ENCODE assay signal across 1 cellular context in genomic region chr7:120988591-120989299, GRCh38.
TF ChIP-seq lines count a peak whose summit lies in the region.

Gene CPED1 (plus strand): TSS chr7:120988711. CDS start chr7:120989622, 911 bp downstream.

TF ChIP-seq in K562, 482 proteins besides CTCF, POLR2A, EP300 and RAD21 (continued from another document and continues in another):
- TF ChIP-seq MNT (conservative IDR thresholded peaks at IDR 0.05) (peak; percentile 92 to 96), MIER1 (IDR thresholded peaks at IDR 0.05; ENCODE audit: low read depth) (no peak), HDAC6 (IDR thresholded peaks at IDR 0.05; ENCODE audit: low read depth, low read length) (no peak), NBN (IDR thresholded peaks at IDR 0.05; ENCODE audit: low read depth) (0 out of 2 replicates have a peak, but pooled peaks have one; percentile 35), SRSF1 (IDR thresholded peaks at IDR 0.05; ENCODE audit: low read depth, low read length) (no peak), CBFB (CRISPR knock-in tag; IDR thresholded peaks at IDR 0.05) (no peak), ZNF212 (CRISPR knock-in tag; IDR thresholded peaks at IDR 0.05) (0 out of 2 replicates have a peak, but pooled peaks have one; percentile 18), NCOA1 (IDR thresholded peaks at IDR 0.05; ENCODE audit: low read depth) (0 out of 2 replicates have a peak, but pooled peaks have one; percentile 41), KLF16 (IDR thresholded peaks at IDR 0.05) (no peak), KHSRP (IDR thresholded peaks at IDR 0.05) (no peak), TARDBP (IDR thresholded peaks at IDR 0.05) (no peak; the same call in 1 of the 2 replicates), RBFOX2 (IDR thresholded peaks at IDR 0.05; ENCODE audit: low read depth, low read length) (peak; percentile 79), NCOA6 (IDR thresholded peaks at IDR 0.05) (0 out of 2 replicates have a peak, but pooled peaks have one; percentile 31), GATAD2A (IDR thresholded peaks at IDR 0.05) (no peak), MLLT1 (IDR thresholded peaks at IDR 0.05) (peak; percentile 98 to 99), KAT7 (CRISPR knock-in tag; IDR thresholded peaks at IDR 0.05; ENCODE audit: borderline replicate concordance) (0 out of 2 replicates have a peak, but pooled peaks have one; percentile 33), ETV6 (IDR thresholded peaks at IDR 0.05; ENCODE audit: borderline replicate concordance in 1 of 2, low read depth in 2 of 2, low read length in 1 of 2) (peak in 1 of 2 experiments; percentile 64; a peak in 1 of 4 replicates), ETV6 (CRISPR knock-in tag; IDR thresholded peaks at IDR 0.05; ENCODE audit: borderline replicate concordance) (no peak), CBX8 (IDR thresholded peaks at IDR 0.05; ENCODE audit: borderline replicate concordance, extremely low read depth, low read depth, low read length, poor library complexity, severe bottlenecking) (no peak), TCF7L2 (IDR thresholded peaks at IDR 0.05; ENCODE audit: low read depth, low read length) (no peak), MYC (IDR thresholded peaks at IDR 0.05; ENCODE audit: low read depth, low read length) (peak; percentile 46; the same call in 1 of the 2 replicates), MYC (CRISPR knock-in tag; IDR thresholded peaks at IDR 0.05; ENCODE audit: borderline replicate concordance, low read depth) (no peak), CCAR2 (IDR thresholded peaks at IDR 0.05; ENCODE audit: low read depth, low read length) (no peak), NFIX (CRISPR knock-in tag; IDR thresholded peaks at IDR 0.05; ENCODE audit: low read depth) (peak; percentile 16; the same call in 1 of the 2 replicates), TAF1 (IDR thresholded peaks at IDR 0.05; ENCODE audit: control insufficient read depth, extremely low read depth, insufficient read depth, low read length, severe bottlenecking) (peak; percentile 64), LEF1 (IDR thresholded peaks at IDR 0.05) (0 out of 2 replicates have a peak, but pooled peaks have one; percentile 46), MCM2 (IDR thresholded peaks at IDR 0.05; ENCODE audit: low read depth) (no peak), ZNF584 (CRISPR knock-in tag; IDR thresholded peaks at IDR 0.05; ENCODE audit: low read depth) (0 out of 2 replicates have a peak, but pooled peaks have one; percentile 47), HMGXB4 (CRISPR knock-in tag; IDR thresholded peaks at IDR 0.05) (no peak), ADNP (tag; IDR thresholded peaks at IDR 0.05) (no peak), ZNF384 (IDR thresholded peaks at IDR 0.05; ENCODE audit: low read depth, low read length) (no peak), VEZF1 (CRISPR knock-in tag; IDR thresholded peaks at IDR 0.05) (peak; percentile 43; the same call in 1 of the 2 replicates), TBL1XR1 (IDR thresholded peaks at IDR 0.05; ENCODE audit: low read length in 2 of 2) (peak in 1 of 2 experiments; percentile 60; a peak in 2 of 4 replicates), ZNF644 (tag; IDR thresholded peaks at IDR 0.05; ENCODE audit: low read depth) (no peak), ZC3H11A (IDR thresholded peaks at IDR 0.05; ENCODE audit: low read depth, low read length) (no peak), NFE2 (IDR thresholded peaks at IDR 0.05; ENCODE audit: low read depth) (0 out of 2 replicates have a peak, but pooled peaks have one; percentile 8), HES1 (IDR thresholded peaks at IDR 0.05; ENCODE audit: low read depth) (peak; percentile 48; the same call in 1 of the 2 replicates), POLR2B (IDR thresholded peaks at IDR 0.05; ENCODE audit: low read depth, partially characterized antibody) (peak; percentile 50), RBM22 (IDR thresholded peaks at IDR 0.05; ENCODE audit: low read depth, low read length, poor library complexity, severe bottlenecking) (peak; percentile 60), SMARCE1 (IDR thresholded peaks at IDR 0.05) (peak; percentile 40; the same call in 1 of the 2 replicates), HDGF (IDR thresholded peaks at IDR 0.05) (no peak; the same call in 1 of the 2 replicates), ZNF444 (CRISPR knock-in tag; IDR thresholded peaks at IDR 0.05) (no peak), ZBTB49 (CRISPR knock-in tag; IDR thresholded peaks at IDR 0.05; ENCODE audit: borderline replicate concordance) (0 out of 2 replicates have a peak, but pooled peaks have one; percentile 62)
- TF ChIP-seq, protein P1, sequence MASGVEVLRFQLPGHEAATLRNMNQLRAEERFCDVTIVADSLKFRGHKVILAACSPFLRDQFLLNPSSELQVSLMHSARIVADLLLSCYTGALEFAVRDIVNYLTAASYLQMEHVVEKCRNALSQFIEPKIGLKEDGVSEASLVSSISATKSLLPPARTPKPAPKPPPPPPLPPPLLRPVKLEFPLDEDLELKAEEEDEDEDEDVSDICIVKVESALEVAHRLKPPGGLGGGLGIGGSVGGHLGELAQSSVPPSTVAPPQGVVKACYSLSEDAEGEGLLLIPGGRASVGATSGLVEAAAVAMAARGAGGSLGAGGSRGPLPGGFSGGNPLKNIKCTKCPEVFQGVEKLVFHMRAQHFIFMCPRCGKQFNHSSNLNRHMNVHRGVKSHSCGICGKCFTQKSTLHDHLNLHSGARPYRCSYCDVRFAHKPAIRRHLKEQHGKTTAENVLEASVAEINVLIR (CRISPR knock-in tag; IDR thresholded peaks at IDR 0.05): no peak
- TF ChIP-seq, protein P2, sequence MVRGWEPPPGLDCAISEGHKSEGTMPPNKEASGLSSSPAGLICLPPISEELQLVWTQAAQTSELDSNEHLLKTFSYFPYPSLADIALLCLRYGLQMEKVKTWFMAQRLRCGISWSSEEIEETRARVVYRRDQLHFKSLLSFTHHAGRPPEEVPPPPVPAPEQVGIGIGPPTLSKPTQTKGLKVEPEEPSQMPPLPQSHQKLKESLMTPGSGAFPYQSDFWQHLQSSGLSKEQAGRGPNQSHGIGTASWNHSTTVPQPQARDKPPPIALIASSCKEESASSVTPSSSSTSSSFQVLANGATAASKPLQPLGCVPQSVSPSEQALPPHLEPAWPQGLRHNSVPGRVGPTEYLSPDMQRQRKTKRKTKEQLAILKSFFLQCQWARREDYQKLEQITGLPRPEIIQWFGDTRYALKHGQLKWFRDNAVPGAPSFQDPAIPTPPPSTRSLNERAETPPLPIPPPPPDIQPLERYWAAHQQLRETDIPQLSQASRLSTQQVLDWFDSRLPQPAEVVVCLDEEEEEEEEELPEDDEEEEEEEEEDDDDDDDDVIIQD (CRISPR knock-in tag; IDR thresholded peaks at IDR 0.05): no peak
- TF ChIP-seq, protein P3, sequence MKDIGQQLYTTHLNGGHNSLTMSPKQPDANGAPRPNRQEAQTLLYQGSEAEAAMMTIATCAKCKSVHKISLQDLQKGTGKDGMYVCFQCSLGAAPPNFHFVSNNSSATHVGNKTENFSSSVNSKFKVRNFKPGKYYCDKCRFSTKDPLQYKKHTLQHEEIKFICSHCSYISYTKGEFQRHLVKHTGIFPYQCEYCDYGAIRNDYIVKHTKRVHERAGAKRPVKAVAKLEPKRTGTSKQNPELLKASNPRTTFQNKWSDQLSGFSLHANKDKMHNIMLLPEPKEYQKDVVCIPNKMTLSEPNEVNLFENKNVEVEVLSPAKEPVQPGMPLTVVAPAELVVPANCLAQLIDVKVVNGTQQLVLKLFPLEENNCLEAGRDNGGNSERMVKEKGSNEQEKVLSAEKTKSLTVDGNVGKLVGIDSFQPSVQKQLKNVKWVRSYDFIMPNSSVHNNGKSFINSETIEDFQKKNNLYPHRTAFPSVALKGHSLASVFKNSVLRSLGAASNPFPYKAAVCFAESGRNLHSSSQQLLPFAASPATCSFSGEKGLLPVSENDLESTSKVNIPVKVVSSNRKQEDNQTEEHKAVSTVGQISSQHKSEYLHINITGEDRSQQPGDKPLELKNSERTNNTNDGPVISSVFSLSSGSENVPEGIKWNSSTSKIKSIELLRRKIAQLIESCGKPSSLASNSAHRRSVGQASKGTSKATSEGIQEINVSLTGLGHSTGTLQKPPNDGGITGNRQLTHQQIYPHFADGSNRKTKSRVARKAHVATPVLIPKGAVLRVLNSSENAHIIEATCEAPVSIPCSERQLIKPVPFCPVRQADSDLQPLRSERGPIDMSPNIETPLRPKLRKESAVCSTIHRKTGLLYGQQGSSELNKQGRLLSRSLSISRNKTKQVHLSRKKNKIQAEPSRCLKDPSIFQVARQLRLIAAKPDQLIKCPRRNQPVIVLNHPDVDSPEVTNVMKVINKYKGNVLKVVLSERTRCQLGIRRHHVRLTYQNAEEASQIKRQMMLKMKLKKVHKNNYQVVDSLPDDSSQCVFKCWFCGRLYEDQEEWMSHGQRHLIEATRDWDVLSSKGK (CRISPR knock-in tag; IDR thresholded peaks at IDR 0.05): 0 out of 2 replicates have a peak, but pooled peaks have one; percentile 8
